In genomic region chr13:113965383-113965874, GRCh38 we compare ENCODE assay signal across 7 cellular contexts. TPM values are rescaled to one million over a fixed set of nuclear protein-coding genes. Genes with fewer than 3 reads are reported as not detected.
"Had no signal": no experiment of that assay in that cellular context is flagged by ENCODE, and none has a peak within 500 bp of the region (broad histone marks: within the 10 kb centered on the region; RNA-seq: fewer than 3 reads in every experiment).

No MANE protein-coding gene starts in this region.

- ATAC-seq: GM23338, HCT116 had no signal

- DNase-seq: H7, KG1 had no signal

- H3K4me3 ChIP-seq: GM23338, HAP-1 had no signal

- H2AFZ ChIP-seq: GM23338 had no signal

- H3K4me2 ChIP-seq: GM23338 had no signal

- H3K27ac ChIP-seq: HL-60 had no signal

- H3K36me3 ChIP-seq: HAP-1 had no signal

- H3K4me1 ChIP-seq: HAP-1 had no signal

RNA-seq across cellular contexts. Expression of gene C13orf46, which starts 8.4 kb away (rescaled TPM):
- total RNA-seq: H4, H7 had no signal
